In genomic region chr4:184267673-184268573, GRCh38 we compare ENCODE assay signal across 8 cellular contexts. TPM values are rescaled to one million over a fixed set of nuclear protein-coding genes. Genes with fewer than 3 reads are reported as not detected.
DNase-seq lines count a peak whose midpoint lies in the region; ATAC-seq and TF ChIP-seq lines count a peak whose summit lies in the region.

No MANE protein-coding gene starts in this region.

- H3K4me3 ChIP-seq in endodermal cell (ENCODE audit: low read length) (no peak overlapping the region), neutrophil (ENCODE audit: low read depth in 1 of 2, low read length in 1 of 2) (peak overlapping the region; percentile 48 to 59), aorta (ENCODE audit: low read length in 2 of 2) (peak overlapping the region in 1 of 2 donors; percentile 12)

- intact Hi-C loops in aorta (cut with DNase I): loop anchor here (5.0 to 10.0 kb wide), 2 partner anchors 204 to 207 kb away; partner anchors contain the start of gene IRF2 (in 2 of the 2)

- H3K9me3 ChIP-seq in endodermal cell (ENCODE audit: control insufficient read depth, low read length): no peaks in the 10 kb centered on the region
- no peaks in the 10 kb centered on the region for H3K9me3 ChIP-seq in neutrophil
- H3K9me3 ChIP-seq in aorta (ENCODE audit: control insufficient read depth, low read length): no peaks in the 10 kb centered on the region

- H3K9ac ChIP-seq in endodermal cell (ENCODE audit: extremely low read depth, low read length, poor library complexity, severe bottlenecking): no peak overlapping the region

- H3K27me3 ChIP-seq in endodermal cell (ENCODE audit: control insufficient read depth, insufficient read depth, low read length, poor library complexity, severe bottlenecking): no peaks in the 10 kb centered on the region
- H3K27me3 ChIP-seq in neutrophil: no peaks in the 10 kb centered on the region
- H3K27me3 ChIP-seq in aorta (ENCODE audit: control insufficient read depth in 1 of 2, insufficient read depth in 2 of 2, low read length in 1 of 2): no peaks in the 10 kb centered on the region

- DNase-seq in NCI-H226 (peak; percentile 60), endodermal cell (peak; percentile 47), aorta (peak in 1 of 2 donors; percentile 78), NCI-H1694 (lab: John Stamatoyannopoulos, UW) (no peak)
- DNase-seq in activated CD4-positive, alpha-beta memory T cell treated with anti-CD3 and anti-CD28 coated beads, Interleukin-2, amount 10 ng/mL, durations not matched to agents 7 days and 5 days: peak; percentile 85

- 90% methylated on average over 21 to 22 of the region's 22 CpGs for WGBS in endodermal cell (ENCODE audit: insufficient coverage in 1 of 2, insufficient read length in 1 of 2), 2 experiments
- WGBS in aorta, 2 donors: 51 to 69% methylated on average over 22 of the region's 22 CpGs

- peak overlapping the region; percentile 100 for H3K27ac Mint-ChIP-seq in activated CD4-positive, alpha-beta memory T cell treated with anti-CD3 and anti-CD28 coated beads, Interleukin-2, amount 10 ng/mL, durations not matched to agents 7 days and 5 days
- no peak overlapping the region for H3K27ac Mint-ChIP-seq in endodermal cell

- no peaks in the 10 kb centered on the region for H3K27me3 Mint-ChIP-seq in activated CD4-positive, alpha-beta memory T cell treated with anti-CD3 and anti-CD28 coated beads, Interleukin-2, amount 10 ng/mL, durations not matched to agents 7 days and 5 days
- H3K27me3 Mint-ChIP-seq in endodermal cell (ENCODE audit: insufficient read depth): no peaks in the 10 kb centered on the region

- CTCF ChIA-PET in activated CD4-positive, alpha-beta memory T cell treated with anti-CD3 and anti-CD28 coated beads, Interleukin-2, amount 10 ng/mL, durations not matched to agents 7 days and 5 days (lab: Charles Lee): interaction anchor here (0.9 to 8.3 kb wide), 12 partner anchors 13 to 466 kb away, joined by 3 to 102 read pairs (median 3); partner anchors contain the start of genes CASP3, CENPU and PRIMPOL

- peak; percentile 68 for ATAC-seq in GM18505 (IDR thresholded peaks at IDR 0.05; ENCODE audit: unreplicated experiment)
- ATAC-seq in HG02840 (IDR thresholded peaks at IDR 0.05; ENCODE audit: low FRiP score, unreplicated experiment): peak; percentile 76
- peak; percentile 62 for ATAC-seq in aorta (ENCODE audit: low FRiP score)

- no peak overlapping the region for H3K27ac ChIP-seq in endodermal cell (ENCODE audit: low read depth, low read length)
- H3K27ac ChIP-seq in neutrophil: peak overlapping the region; percentile 93
- H3K27ac ChIP-seq in aorta (ENCODE audit: low read depth in 1 of 2, low read length in 2 of 2): peak overlapping the region in 1 of 2 donors; percentile 70

- H3K4me1 Mint-ChIP-seq in activated CD4-positive, alpha-beta memory T cell treated with anti-CD3 and anti-CD28 coated beads, Interleukin-2, amount 10 ng/mL, durations not matched to agents 7 days and 5 days: peaks cover 77% of the 10 kb centered on the region
- no peaks in the 10 kb centered on the region for H3K4me1 Mint-ChIP-seq in endodermal cell

- H3K9me3 Mint-ChIP-seq in activated CD4-positive, alpha-beta memory T cell treated with anti-CD3 and anti-CD28 coated beads, Interleukin-2, amount 10 ng/mL, durations not matched to agents 7 days and 5 days: no peaks in the 10 kb centered on the region
- no peaks in the 10 kb centered on the region for H3K9me3 Mint-ChIP-seq in endodermal cell

- TF ChIP-seq POLR2A in GM18505 (IDR thresholded peaks at IDR 0.05; ENCODE audit: borderline replicate concordance, extremely low read depth, insufficient read depth, insufficient read length): peak; percentile 61

- TF ChIP-seq CTCF in endodermal cell (conservative IDR thresholded peaks at IDR 0.05) (no peak), neutrophil (IDR thresholded peaks at IDR 0.05) (peak; percentile 53)

- no peaks in the 10 kb centered on the region for H3K4me1 ChIP-seq in endodermal cell (ENCODE audit: control insufficient read depth, insufficient read depth, low read length)
- H3K4me1 ChIP-seq in neutrophil (ENCODE audit: control insufficient read depth in 1 of 2, insufficient read depth in 1 of 2, low read depth in 1 of 2, low read length in 1 of 2): peaks cover 50 to 59% of the 10 kb centered on the region in 2 experiments
- H3K4me1 ChIP-seq in aorta (ENCODE audit: control insufficient read depth in 1 of 2, insufficient read depth in 2 of 2, low read length in 2 of 2): no peaks in the 10 kb centered on the region

- H3K4me3 Mint-ChIP-seq in activated CD4-positive, alpha-beta memory T cell treated with anti-CD3 and anti-CD28 coated beads, Interleukin-2, amount 10 ng/mL, durations not matched to agents 7 days and 5 days: peak overlapping the region; percentile 92
- H3K4me3 Mint-ChIP-seq in endodermal cell: no peak overlapping the region

- H3K36me3 ChIP-seq in endodermal cell (ENCODE audit: control insufficient read depth, insufficient read depth, low read length): no peaks in the 10 kb centered on the region
- H3K36me3 ChIP-seq in neutrophil: no peaks in the 10 kb centered on the region
- no peaks in the 10 kb centered on the region for H3K36me3 ChIP-seq in aorta (ENCODE audit: control insufficient read depth in 1 of 2, insufficient read depth in 2 of 2, low read length in 1 of 2)

- POLR2A ChIA-PET in activated CD4-positive, alpha-beta memory T cell treated with anti-CD3 and anti-CD28 coated beads, Interleukin-2, amount 10 ng/mL, durations not matched to agents 7 days and 5 days (lab: Charles Lee): interaction anchor here (0.7 to 8.3 kb wide), 24 partner anchors 13 to 820 kb away, joined by 3 to 137 read pairs (median 6); partner anchors contain the start of genes CASP3, CENPU, IRF2 and PRIMPOL

- no peaks in the 10 kb centered on the region for H3K36me3 Mint-ChIP-seq in activated CD4-positive, alpha-beta memory T cell treated with anti-CD3 and anti-CD28 coated beads, Interleukin-2, amount 10 ng/mL, durations not matched to agents 7 days and 5 days (ENCODE audit: low read depth)
- no peaks in the 10 kb centered on the region for H3K36me3 Mint-ChIP-seq in endodermal cell (ENCODE audit: low read depth)

RNA-seq across cellular contexts. Expression of gene ENPP6, which starts 50.2 kb away (rescaled TPM):
- total RNA-seq in activated CD4-positive, alpha-beta memory T cell treated with anti-CD3 and anti-CD28 coated beads, Interleukin-2, amount 10 ng/mL, durations not matched to agents 7 days and 5 days: 1 to 10 TPM; 3.0 to 3.6 TPM
- total RNA-seq in endodermal cell (under 1 TPM in 1 of 2 donors, not detected in 1; 0.07 TPM), aorta (1 to 10 TPM in 1 of 2 donors, under 1 TPM in 1; 0.19 to 1.8 TPM)
- polyA plus RNA-seq in endodermal cell (2013, experiment 1 of 2): 0.11 TPM
- not detected for polyA plus RNA-seq in endodermal cell (2013, experiment 2 of 2)
- polyA plus RNA-seq in aorta: under 1 TPM in 1 of 2 donors, not detected in 1; 0.13 TPM
